ENCODE assay signal across 8 cellular contexts in the genomic region with DNA sequence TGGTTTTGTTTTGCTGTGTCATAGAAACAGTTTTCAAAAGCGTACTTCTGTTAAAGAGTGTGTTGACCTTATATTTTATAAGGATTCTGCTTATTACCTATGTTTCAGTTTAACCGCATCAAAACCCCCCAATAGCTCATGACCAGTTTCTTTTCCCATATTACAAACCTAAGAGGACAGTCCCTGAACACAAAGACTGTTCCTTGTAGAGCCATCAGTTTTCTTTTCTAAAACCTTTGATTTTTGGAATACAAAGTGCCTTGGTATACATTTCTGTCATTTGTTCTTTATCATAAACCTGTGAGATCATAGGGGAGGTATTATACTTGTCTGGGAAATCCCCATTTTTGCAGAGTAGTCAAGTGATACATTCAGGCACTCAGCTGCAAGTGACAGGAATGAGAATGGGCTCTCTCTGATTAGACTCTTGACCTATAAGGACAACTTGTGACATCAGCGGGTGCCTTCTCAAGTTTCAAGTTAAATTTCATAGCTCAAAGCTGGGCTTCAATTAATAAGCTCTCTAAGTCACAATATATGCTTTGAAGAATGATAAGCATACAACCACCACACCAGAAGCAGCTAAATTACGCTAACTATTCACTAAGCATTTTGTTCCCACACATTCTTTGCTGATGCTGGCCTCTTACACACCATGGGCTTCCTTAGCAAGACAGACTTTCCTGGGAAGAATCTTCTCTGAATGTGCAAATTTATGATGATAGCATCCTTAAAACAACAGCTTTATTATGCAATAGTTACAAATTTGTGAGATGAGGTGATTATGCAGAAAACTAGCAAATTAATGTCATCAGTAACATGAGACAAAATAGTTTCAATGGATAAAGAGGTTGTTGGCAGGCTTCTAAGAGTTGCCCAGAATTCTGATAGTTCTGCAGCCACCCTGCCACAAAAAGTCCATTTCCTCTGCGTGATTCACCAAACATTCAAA. TPM values are rescaled to one million over a fixed set of nuclear protein-coding genes. Genes with fewer than 3 reads are reported as not detected.
DNase-seq lines count a peak whose midpoint lies in the region; ATAC-seq, FAIRE-seq and TF ChIP-seq lines count a peak whose summit lies in the region.

No MANE protein-coding gene starts in this region.

- FAIRE-seq in RCC 7860 (lab: Jason Lieb, UNC): no peak

- peaks cover 19% of the 10 kb centered on the region for H3K36me3 Mint-ChIP-seq in Calu3 (ENCODE audit: insufficient read depth, unreplicated experiment)
- H3K36me3 Mint-ChIP-seq in activated naive CD8-positive, alpha-beta T cell: peaks cover 26% of the 10 kb centered on the region

- BruUV-seq in Calu3 (replicated peaks; lab: Mats Ljungman, UMichigan): no TSS peak

- no peak for TF ChIP-seq CTCF in Calu3 (IDR thresholded peaks at IDR 0.05; ENCODE audit: unreplicated experiment)

- CTCF ChIA-PET in Calu3 (lab: Charles Lee): interaction anchor here (2.0 kb wide), 1 partner anchor 26 kb away, joined by 10 read pairs; no protein-coding TSS in a partner anchor

- DNase-seq in Calu3 (no peak), mucosa of gallbladder (ENCODE audit: low spot score) (no peak), RCC 7860 (ENCODE audit: low spot score) (no peak), NCI-H774 (lab: John Stamatoyannopoulos, UW) (no peak), HUDEP-2 (lab: John Stamatoyannopoulos, UW; ENCODE audit: unreplicated experiment in 76 of 76) (no peak)

- intact Hi-C loops in Calu3 (cut with micrococcal nuclease; ENCODE audit: unreplicated experiment): no loop called here

- no peaks in the 10 kb centered on the region for H3K27me3 Mint-ChIP-seq in Calu3 (ENCODE audit: unreplicated experiment)
- no peaks in the 10 kb centered on the region for H3K27me3 Mint-ChIP-seq in activated naive CD8-positive, alpha-beta T cell

- H3K4me3 Mint-ChIP-seq in Calu3 (ENCODE audit: low read depth, unreplicated experiment): no peak overlapping the region
- no peak overlapping the region for H3K4me3 Mint-ChIP-seq in activated naive CD8-positive, alpha-beta T cell

- H3K27ac Mint-ChIP-seq in Calu3 (ENCODE audit: unreplicated experiment): peak overlapping the region; percentile 48
- H3K27ac Mint-ChIP-seq in activated naive CD8-positive, alpha-beta T cell: peak overlapping the region; percentile 72

- H3K9me3 Mint-ChIP-seq in Calu3 (ENCODE audit: low read depth, unreplicated experiment): no peaks in the 10 kb centered on the region
- no peaks in the 10 kb centered on the region for H3K9me3 Mint-ChIP-seq in activated naive CD8-positive, alpha-beta T cell (ENCODE audit: low read depth)

- ATAC-seq in GM18873 (IDR thresholded peaks at IDR 0.05; ENCODE audit: low FRiP score, unreplicated experiment): peak; percentile 48
- ATAC-seq in HG02938 (IDR thresholded peaks at IDR 0.05; ENCODE audit: unreplicated experiment): peak; percentile 59

- H3K4me1 Mint-ChIP-seq in Calu3 (ENCODE audit: low read depth, unreplicated experiment): peaks cover 55% of the 10 kb centered on the region
- peaks cover 66% of the 10 kb centered on the region for H3K4me1 Mint-ChIP-seq in activated naive CD8-positive, alpha-beta T cell (ENCODE audit: low read depth)

RNA-seq across cellular contexts. Expression of a gene that starts 9.0 kb away (rescaled TPM):
- total RNA-seq in Calu3 (2022) (54.7 and 65.6 TPM in 2 replicates), mucosa of gallbladder (25.9 TPM)
